Comparison of ENCODE assay signal across 1 cellular context in the genomic region with DNA sequence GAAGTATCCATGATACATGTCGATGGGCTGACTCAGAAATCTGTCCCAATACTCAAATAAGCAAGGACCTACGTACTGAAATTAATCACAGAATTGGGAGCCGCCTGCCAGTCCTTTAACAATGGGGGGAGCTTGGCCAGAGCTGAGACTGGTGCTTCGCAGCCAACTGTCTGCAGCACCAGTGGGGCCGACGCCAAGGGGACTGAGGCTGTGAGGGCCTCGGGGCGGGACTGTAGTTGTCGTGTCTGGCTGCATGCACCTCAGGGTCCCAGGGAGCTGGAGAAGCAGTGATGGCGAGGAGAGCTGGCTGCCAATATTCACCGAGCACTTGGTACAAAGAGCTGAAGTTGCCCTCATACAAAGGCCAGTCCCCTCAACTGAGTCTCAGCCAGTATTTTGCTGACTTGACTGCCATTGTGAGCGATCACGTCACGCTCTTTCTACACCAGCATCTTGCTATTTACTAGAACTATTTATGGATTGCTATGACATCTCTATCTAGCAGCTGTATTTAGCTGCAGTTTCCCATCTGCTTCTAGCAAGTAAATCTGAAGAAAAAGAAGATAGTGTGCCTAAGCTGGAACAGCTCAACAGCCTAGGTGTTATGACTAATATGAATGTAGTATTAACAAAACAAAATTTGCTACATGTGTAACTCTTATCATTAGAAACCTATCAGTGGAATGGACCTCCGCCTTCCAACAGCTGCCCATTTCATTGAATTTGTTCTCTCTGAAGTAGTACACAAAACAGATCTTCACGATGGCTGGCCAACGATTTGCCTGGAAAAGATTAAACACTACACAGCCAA.
TF ChIP-seq lines count a peak whose summit lies in the region.

No MANE protein-coding gene starts in this region.

TF ChIP-seq in HepG2, 621 proteins besides CTCF, POLR2A, EP300 and RAD21:
- 0 out of 2 replicates have a peak, but pooled peaks have one; percentile 33 for TF ChIP-seq MAFF (IDR thresholded peaks at IDR 0.05; ENCODE audit: low read depth, low read length)
- TF ChIP-seq ZBTB1 (CRISPR knock-in tag; IDR thresholded peaks at IDR 0.05; ENCODE audit: borderline replicate concordance), result no peak
- TF ChIP-seq ZNF7 (CRISPR knock-in tag; IDR thresholded peaks at IDR 0.05), result no peak
- TF ChIP-seq MAFK (conservative IDR thresholded peaks at IDR 0.05 in 1 of 2, IDR thresholded peaks at IDR 0.05 in 1 of 2; ENCODE audit: low read length in 2 of 2), result peak; percentile 6 to 46; a peak in 2 of 4 replicates
- TF ChIP-seq BORCS8-MEF2B (CRISPR knock-in tag; IDR thresholded peaks at IDR 0.05), result no peak
TF ChIP-seq in HepG2: peak in this region for 2.
